In the genomic region with DNA sequence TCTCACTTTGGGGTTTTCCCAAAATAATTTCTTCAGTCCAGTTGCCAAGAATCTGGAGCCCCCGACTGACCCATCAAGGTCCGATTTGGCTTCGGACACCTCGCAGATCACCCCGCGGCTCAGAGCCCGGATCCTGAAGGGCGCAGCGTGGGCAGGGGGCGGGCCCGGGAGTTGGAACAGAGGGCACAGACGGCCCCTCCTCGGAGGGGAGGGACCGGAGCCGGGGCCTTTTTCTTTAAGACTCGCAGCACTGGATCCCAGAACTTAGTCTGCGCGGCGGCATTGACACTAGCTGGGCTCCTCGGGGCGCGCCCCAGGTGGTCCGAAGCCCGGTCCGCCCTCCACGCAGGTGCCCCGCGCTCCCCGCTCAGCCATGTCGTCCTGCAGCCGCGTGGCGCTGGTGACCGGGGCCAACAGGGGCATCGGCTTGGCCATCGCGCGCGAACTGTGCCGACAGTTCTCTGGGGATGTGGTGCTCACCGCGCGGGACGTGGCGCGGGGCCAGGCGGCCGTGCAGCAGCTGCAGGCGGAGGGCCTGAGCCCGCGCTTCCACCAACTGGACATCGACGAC, we compare ENCODE assay signal across 8 cellular contexts. TPM values are rescaled to one million over a fixed set of nuclear protein-coding genes. Genes with fewer than 3 reads are reported as not detected.
DNase-seq lines count a peak whose midpoint lies in the region; ATAC-seq lines count a peak whose summit lies in the region.

A gene (plus strand): TSS at position 260 of the 571 bp plus-strand sequence. CDS start 114 bp downstream, at position 374.

- H3K9ac ChIP-seq in mucosa of stomach (ENCODE audit: low read length): peak within 1 kb of the TSS; percentile 66
- peak within 1 kb of the TSS in 4 of 5 donors; percentile 67 to 85 (median 76) for H3K9ac ChIP-seq in subcutaneous abdominal adipose tissue (ENCODE audit: low read length in 5 of 5)

- H3K27ac ChIP-seq in epithelial cell of prostate (peak within 1 kb of the TSS; percentile 53), subcutaneous abdominal adipose tissue (ENCODE audit: low read depth, low read length) (peak within 1 kb of the TSS; percentile 90)

- peaks cover 18% of the 10 kb centered on the region for H3K4me1 ChIP-seq in mucosa of stomach (ENCODE audit: control insufficient read depth, insufficient read depth, low read length)
- peaks cover 0 to 35% (median 28%) of the 10 kb centered on the region in 5 donors for H3K4me1 ChIP-seq in subcutaneous abdominal adipose tissue (ENCODE audit: control insufficient read depth in 5 of 5, insufficient read depth in 5 of 5, low read length in 5 of 5)

- H3K4me3 ChIP-seq in MG63 (peak within 1 kb of the TSS; percentile 65), mucosa of stomach (ENCODE audit: low read length) (peak within 1 kb of the TSS; percentile 67), subcutaneous abdominal adipose tissue (ENCODE audit: low read depth in 1 of 5, low read length in 5 of 5) (peak within 1 kb of the TSS; percentile 80 to 90 (median 84))

- peak; percentile 63 for DNase-seq in D341Med (ENCODE audit: low spot score)
- DNase-seq in MG63: peak; percentile 88
- DNase-seq in activated T-cell treated with anti-CD3 and anti-CD28 coated beads for 1 hour (ENCODE audit: low read depth): peak; percentile 33
- DNase-seq in epithelial cell of prostate (ENCODE audit: low read depth, low spot score): no peak
- DNase-seq in SIG-M5 (lab: John Stamatoyannopoulos, UW): no peak

- no peaks in the 10 kb centered on the region for H3K27me3 ChIP-seq in MG63
- H3K27me3 ChIP-seq in mucosa of stomach (ENCODE audit: control insufficient read depth, insufficient read depth, low read length): no peaks in the 10 kb centered on the region
- no peaks in the 10 kb centered on the region for H3K27me3 ChIP-seq in subcutaneous abdominal adipose tissue (ENCODE audit: control insufficient read depth in 5 of 5, insufficient read depth in 4 of 5, low read length in 5 of 5)

- no peaks in the 10 kb centered on the region for H3K9me3 ChIP-seq in MG63
- no peaks in the 10 kb centered on the region for H3K9me3 ChIP-seq in mucosa of stomach (ENCODE audit: control insufficient read depth, low read length)
- H3K9me3 ChIP-seq in subcutaneous abdominal adipose tissue (ENCODE audit: control insufficient read depth in 5 of 5, low read length in 5 of 5): no peaks in the 10 kb centered on the region

- H3K36me3 ChIP-seq in MG63: no peaks in the 10 kb centered on the region; the same call in none of the 2 replicates
- no peaks in the 10 kb centered on the region for H3K36me3 ChIP-seq in mucosa of stomach (ENCODE audit: control insufficient read depth, insufficient read depth, low read length)
- H3K36me3 ChIP-seq in subcutaneous abdominal adipose tissue (ENCODE audit: control insufficient read depth in 5 of 5, insufficient read depth in 5 of 5, low read length in 5 of 5): peaks cover 0 to 12% (median 3%) of the 10 kb centered on the region in 5 donors

- no peak for ATAC-seq in GM18517 (IDR thresholded peaks at IDR 0.05; ENCODE audit: unreplicated experiment)

RNA-seq across cellular contexts. Expression of the gene that starts here (rescaled TPM):
- total RNA-seq in MG63 (2014; rRNA removed; shearing (Covaris generic); ENCODE audit: low replicate concordance): 11.2 and 17.8 TPM in 2 replicates

Comparison
In these comparisons a context has a peak if more than half of its experiments do, and no peak if none do; other contexts are left out.
1. DNase-seq: peak in D341Med (single experiment), MG63 (single experiment) and activated T-cell treated with anti-CD3 and anti-CD28 coated beads for 1 hour (single experiment); none in epithelial cell of prostate (single experiment) and SIG-M5 (single experiment).
2. Peak in every context shown above with its lines, with median percentiles within 50 percentile points of each other: H3K4me3 ChIP-seq.